ENCODE assay signal across 17 cellular contexts in genomic region chr16:50802000-50802399, GRCh38.
DNase-seq lines count a peak whose midpoint lies in the region; ATAC-seq, FAIRE-seq and TF ChIP-seq lines count a peak whose summit lies in the region.
"Had no signal": no experiment of that assay in that cellular context is flagged by ENCODE, and none has a peak within 500 bp of the region (broad histone marks: within the 10 kb centered on the region; RNA-seq: fewer than 3 reads in every experiment).

No MANE protein-coding gene starts in this region.

- H3K9ac ChIP-seq in kidney (ENCODE audit: low read length in 2 of 2) = no peak overlapping the region

- intact Hi-C loops in kidney (cut with DNase I) = no loop called here

- H3K4me3 ChIP-seq in AG09309 (ENCODE audit: control insufficient read depth, low read depth, low read length) (no peak overlapping the region), kidney (ENCODE audit: low read length in 2 of 2) (no peak overlapping the region)
- H3K4me3 ChIP-seq: colonic mucosa, heart right ventricle, sigmoid colon had no signal

- H3K27ac ChIP-seq in kidney (ENCODE audit: low read depth in 2 of 2, low read length in 2 of 2) = no peak overlapping the region
- H3K27ac ChIP-seq: colonic mucosa, heart right ventricle, sigmoid colon had no signal

- TF ChIP-seq POLR2A in GM12891 (IDR thresholded peaks at IDR 0.05; ENCODE audit: low read depth, low read length) = no peak

- no peak for TF ChIP-seq CTCF in AG09309 (IDR thresholded peaks at IDR 0.05; ENCODE audit: control insufficient read depth, insufficient read depth, low read depth, low read length, missing control alignments)
- TF ChIP-seq CTCF in kidney (IDR thresholded peaks at IDR 0.05; ENCODE audit: borderline replicate concordance, extremely low read depth, insufficient read depth) = no peak

- peaks cover 0 to 3% of the 10 kb centered on the region in 2 donors for H3K36me3 ChIP-seq in kidney (ENCODE audit: control insufficient read depth in 1 of 2, insufficient read depth in 2 of 2, low read length in 2 of 2)
- H3K36me3 ChIP-seq: colonic mucosa had no signal

- no peak for ATAC-seq in HG02610 (IDR thresholded peaks at IDR 0.05; ENCODE audit: unreplicated experiment)
- ATAC-seq: heart right ventricle had no signal

- peaks cover 0 to 2% of the 10 kb centered on the region in 2 donors for H3K4me1 ChIP-seq in kidney (ENCODE audit: control insufficient read depth in 1 of 2, insufficient read depth in 1 of 2, low read depth in 1 of 2, low read length in 2 of 2)
- H3K4me1 ChIP-seq: colonic mucosa had no signal

- peak; percentile 31 for DNase-seq in AG09309 (ENCODE audit: low read depth)
- DNase-seq in GM12891 (ENCODE audit: insufficient read length, low spot score) = no peak
- DNase-seq in astrocyte of the hippocampus (ENCODE audit: low read depth, low spot score) = peak; percentile 80
- DNase-seq in iris pigment epithelial cell (ENCODE audit: low read depth) = peak; percentile 60
- DNase-seq in MV-4-11 (lab: John Stamatoyannopoulos, UW) = no peak
- no peak for DNase-seq in kidney
- no peak for DNase-seq in activated CD4-positive, alpha-beta T cell treated with anti-CD3 and anti-CD28 coated beads, Interleukin-2, amount 50 U/mL, for 4 hours
- DNase-seq: activated T-cell treated with anti-CD3 and anti-CD28 coated beads, Interleukin-2, amount 50 U/mL, for 48 hours; AML-193; colonic mucosa; heart right ventricle; NCI-H187; NCI-H446 treated with DMSO at 0.1 percent for 48 hours; sigmoid colon; stimulated activated CD4-positive, alpha-beta T cell treated with anti-CD3 and anti-CD28 coated beads, Interleukin-2, amount 100 ng/mL, for 48 hours had no signal

- H3K9me3 ChIP-seq in kidney (ENCODE audit: control insufficient read depth in 1 of 2, low read length in 2 of 2) = no peaks in the 10 kb centered on the region
- H3K9me3 ChIP-seq: colonic mucosa, heart right ventricle, sigmoid colon had no signal

- FAIRE-seq in GM12891 (lab: Jason Lieb, UNC) = no peak
- FAIRE-seq in kidney (lab: Jason Lieb, UNC) = no peak
- FAIRE-seq: GM18507 had no signal

TF ChIP-seq in GM12891, 5 proteins besides CTCF, POLR2A, EP300 and RAD21:
- TF ChIP-seq POU2F2 (IDR thresholded peaks at IDR 0.05; ENCODE audit: low read depth, low read length) (no peak), POLR2AphosphoS5 (IDR thresholded peaks at IDR 0.05; ENCODE audit: low read depth, low read length) (0 out of 2 replicates have a peak, but pooled peaks have one; percentile 50)

Comparison
In these comparisons a context has a peak if more than half of its experiments do, and no peak if none do; other contexts are left out.
1. DNase-seq: peak in AG09309 (single experiment), astrocyte of the hippocampus (single experiment) and iris pigment epithelial cell (single experiment); none in GM12891 (single experiment), MV-4-11 (single experiment), kidney (single experiment) and activated CD4-positive, alpha-beta T cell treated with anti-CD3 and anti-CD28 coated beads, Interleukin-2, amount 50 U/mL, for 4 hours (0 of 2).